In genomic region chr15:71691700-71692417, GRCh38 we compare ENCODE assay signal across 12 cellular contexts.
DNase-seq lines count a peak whose midpoint lies in the region; ATAC-seq, FAIRE-seq and TF ChIP-seq lines count a peak whose summit lies in the region.
"Had no signal": no experiment of that assay in that cellular context is flagged by ENCODE, and none has a peak within 500 bp of the region (broad histone marks: within the 10 kb centered on the region; RNA-seq: fewer than 3 reads in every experiment).

No MANE protein-coding gene starts in this region.

- H2BK15ac ChIP-seq in H1 (ENCODE audit: low read length), result no peak overlapping the region
- no peak overlapping the region for H2BK15ac ChIP-seq in mesendoderm (replicated peaks; ENCODE audit: low read depth)

- H4K8ac ChIP-seq in H1 (ENCODE audit: extremely low read depth, insufficient read depth, low read length), result no peak overlapping the region
- H4K8ac ChIP-seq in mesendoderm (ENCODE audit: low read depth, low read length), result no peak overlapping the region

- POLR2A ChIA-PET in A549 (lab: Yijun Ruan, JAX) (no interaction called here), H1 (lab: Charles Lee; ENCODE audit: partially characterized antibody) (no interaction called here)

- H2AK5ac ChIP-seq in H1 (ENCODE audit: low read depth, low read length) (no peak overlapping the region), mesendoderm (ENCODE audit: low read length) (no peak overlapping the region)

- H2AFZ ChIP-seq in H1 (ENCODE audit: low read length), result no peak overlapping the region

- no peak for FAIRE-seq in A549 (lab: Jason Lieb, UNC)
- no peak for FAIRE-seq in H1 (lab: Jason Lieb, UNC)

- H3K27me3 ChIP-seq in H1 (replicated peaks in 1 of 4; ENCODE audit: control insufficient read depth in 3 of 4, extremely low read depth in 1 of 4, insufficient read depth in 3 of 4, low read length in 3 of 4) (no peaks in the 10 kb centered on the region; a peak in 1 of 7 replicates), mesendoderm (ENCODE audit: insufficient read depth, low read length, poor library complexity) (no peaks in the 10 kb centered on the region)

- no peak overlapping the region for H3K27ac Mint-ChIP-seq in activated naive CD4-positive, alpha-beta T cell treated with anti-CD3 and anti-CD28 coated beads, Interleukin-2, amount 50 U/mL, for 72 hours
- H3K27ac Mint-ChIP-seq: activated CD8-positive, alpha-beta memory T cell treated with anti-CD3 and anti-CD28 coated beads, Interleukin-2, amount 10 ng/mL, durations not matched to agents 7 days and 5 days had no signal

- no peak overlapping the region for H4K91ac ChIP-seq in H1 (replicated peaks; ENCODE audit: insufficient read length, low read length)

- no peaks in the 10 kb centered on the region; the same call in 2 of the 3 replicates for H3K9me3 ChIP-seq in A549
- H3K9me3 ChIP-seq in H1 (ENCODE audit: insufficient read depth in 2 of 2, low read depth in 1 of 2, low read length in 1 of 2), result 0 out of 4 replicates have a peak, but pooled peaks cover 0 to 2% of the 10 kb centered on the region in 2 experiments

- H3K27ac ChIP-seq in A549, result no peak overlapping the region
- no peak overlapping the region for H3K27ac ChIP-seq in H1 (ENCODE audit: low read depth, low read length)
- H3K27ac ChIP-seq in mesendoderm (ENCODE audit: low read depth, low read length), result no peak overlapping the region
- H3K27ac ChIP-seq: spleen had no signal

- WGBS in A549 (ENCODE audit: missing lambda C conversion rate), result 70% methylated on average over 9 of the region's 9 CpGs
- 92% methylated on average over 9 of the region's 9 CpGs; no CpG with 5 or more reads in 1 of the 2 experiments for WGBS in H1 (ENCODE audit: extremely low coverage in 1 of 2, insufficient coverage in 1 of 2, insufficient read length in 1 of 2, insufficient replicate concordance in 2 of 2, low coverage in 1 of 2, low lambda C conversion rate in 2 of 2, missing lambda C conversion rate in 1 of 2), 2 experiments
- WGBS in mesendoderm (ENCODE audit: extremely low coverage, insufficient coverage, low lambda C conversion rate), result no CpG with 5 or more reads among the region's 9 CpGs

- no peak overlapping the region for H3K18ac ChIP-seq in H1 (ENCODE audit: extremely low read depth, low read length)
- no peak overlapping the region for H3K18ac ChIP-seq in mesendoderm (ENCODE audit: low read length)

- no peaks in the 10 kb centered on the region for H3K79me2 ChIP-seq in H1 (ENCODE audit: control insufficient read depth in 1 of 2, insufficient read depth in 2 of 2, low read length in 2 of 2)
- H3K79me2 ChIP-seq in mesendoderm (ENCODE audit: control insufficient read depth, insufficient read depth, low read length), result no peaks in the 10 kb centered on the region

- H3K9me3 Mint-ChIP-seq in activated naive CD4-positive, alpha-beta T cell treated with anti-CD3 and anti-CD28 coated beads, Interleukin-2, amount 50 U/mL, for 72 hours, result peaks cover 7 to 14% of the 10 kb centered on the region in 2 donors

- H3K36me3 ChIP-seq in H1 (ENCODE audit: control insufficient read depth in 2 of 4, insufficient read depth in 4 of 4, low read length in 3 of 4), result no peaks in the 10 kb centered on the region
- H3K36me3 ChIP-seq in mesendoderm (ENCODE audit: control insufficient read depth, insufficient read depth, low read length), result no peaks in the 10 kb centered on the region
- H3K36me3 ChIP-seq: spleen had no signal

- TF ChIP-seq RAD21 in A549 (conservative IDR thresholded peaks at IDR 0.05 in 1 of 2, IDR thresholded peaks at IDR 0.05 in 1 of 2) (no peak), H1 (IDR thresholded peaks at IDR 0.05 in 1 of 2, conservative IDR thresholded peaks at IDR 0.05 in 1 of 2; ENCODE audit: low read depth in 2 of 2, low read length in 2 of 2) (no peak)

- TF ChIP-seq EP300 in A549 (IDR thresholded peaks at IDR 0.05), result no peak
- no peak for TF ChIP-seq EP300 in H1 (IDR thresholded peaks at IDR 0.05; ENCODE audit: borderline replicate concordance in 1 of 2, low read depth in 2 of 2, low read length in 2 of 2)

- H3K4me2 ChIP-seq in A549, result 0 out of 3 replicates have a peak overlapping the region, but pooled peaks have one; percentile 15
- no peak overlapping the region for H3K4me2 ChIP-seq in H1 (ENCODE audit: insufficient read depth in 1 of 2, low read depth in 2 of 2, low read length in 2 of 2)
- no peak overlapping the region for H3K4me2 ChIP-seq in mesendoderm (ENCODE audit: low read length)

- H3K4me3 ChIP-seq in A549 (no peak overlapping the region), LNCaP clone FGC (ENCODE audit: low read depth, low read length) (no peak overlapping the region), H1 (ENCODE audit: extremely low read depth in 1 of 4, insufficient read depth in 2 of 4, low read depth in 3 of 4, low read length in 4 of 4) (no peak overlapping the region), mesendoderm (ENCODE audit: low read length) (no peak overlapping the region)
- H3K4me3 ChIP-seq: spleen had no signal

- ATAC-seq in A549 (peak in 1 of 2 experiments; percentile 33; a peak in 2 of 6 replicates), GM21390 (IDR thresholded peaks at IDR 0.05; ENCODE audit: unreplicated experiment) (no peak), HG02885 (IDR thresholded peaks at IDR 0.05; ENCODE audit: poor library complexity, unreplicated experiment) (no peak)
- ATAC-seq in activated naive CD4-positive, alpha-beta T cell treated with anti-CD3 and anti-CD28 coated beads, Interleukin-2, amount 50 U/mL, for 72 hours, result no peak
- ATAC-seq: activated CD8-positive, alpha-beta memory T cell treated with anti-CD3 and anti-CD28 coated beads, Interleukin-2, amount 10 ng/mL, durations not matched to agents 7 days and 5 days had no signal

- CTCF ChIA-PET in A549 (lab: Yijun Ruan, JAX), result interaction anchor here (0.8 to 1.8 kb wide), 4 partner anchors 14 to 52 kb away, joined by 4 to 6 read pairs (median 5); no protein-coding TSS in a partner anchor
- CTCF ChIA-PET in H1 (lab: Charles Lee; ENCODE audit: partially characterized antibody), result interaction anchor here (0.8 to 2.3 kb wide), 5 partner anchors 38 to 117 kb away, joined by 3 to 11 read pairs (median 3); no protein-coding TSS in a partner anchor

- no peaks in the 10 kb centered on the region; the same call in 1 of the 2 replicates for H3K23me2 ChIP-seq in H1 (ENCODE audit: low read depth, low read length)

- H2BK120ac ChIP-seq in H1 (replicated peaks; ENCODE audit: low read depth, low read length) (no peak overlapping the region), mesendoderm (ENCODE audit: low read depth, low read length) (no peak overlapping the region)

- TF ChIP-seq CTCF in A549 (IDR thresholded peaks at IDR 0.05), result no peak
- no peak for TF ChIP-seq CTCF in LNCaP clone FGC (IDR thresholded peaks at IDR 0.05; ENCODE audit: control insufficient read depth, extremely low read depth, insufficient read depth)
- no peak for TF ChIP-seq CTCF in H1 (IDR thresholded peaks at IDR 0.05; ENCODE audit: control extremely low read depth in 1 of 3, insufficient read depth in 1 of 3, low read depth in 1 of 3, low read length in 3 of 3)

- no peak overlapping the region for H3K9ac ChIP-seq in H1 (replicated peaks in 1 of 4; ENCODE audit: extremely low read depth in 1 of 4, low read depth in 3 of 4, low read length in 3 of 4)
- no peak overlapping the region for H3K9ac ChIP-seq in mesendoderm (ENCODE audit: low read length)

- no peak overlapping the region for H2BK20ac ChIP-seq in H1 (ENCODE audit: low read length)

- H3K23ac ChIP-seq in H1 (ENCODE audit: insufficient read length) (no peak overlapping the region), mesendoderm (ENCODE audit: low read length) (no peak overlapping the region)

- DNase-seq in A549 (ENCODE audit: low read depth in 1 of 2, low spot score in 1 of 2) (no peak), LNCaP clone FGC (ENCODE audit: low read depth) (peak; percentile 53), H1 (ENCODE audit: low read depth in 1 of 2, low spot score in 2 of 2) (no peak), mesendoderm (peak; percentile 51)
- no peak for DNase-seq in activated naive CD4-positive, alpha-beta T cell treated with anti-CD3 and anti-CD28 coated beads, Interleukin-2, amount 50 U/mL, for 72 hours (ENCODE audit: low spot score in 2 of 2)
- no peak for DNase-seq in effector CD8-positive, alpha-beta T cell (lab: John Stamatoyannopoulos, UW)
- DNase-seq: activated CD8-positive, alpha-beta memory T cell treated with anti-CD3 and anti-CD28 coated beads, Interleukin-2, amount 10 ng/mL, durations not matched to agents 7 days and 5 days; glutamatergic neuron; spleen had no signal

- no peak overlapping the region for H3K14ac ChIP-seq in H1 (ENCODE audit: insufficient read length)

- H3K4me1 ChIP-seq in A549, result peaks cover 14% of the 10 kb centered on the region
- no peaks in the 10 kb centered on the region for H3K4me1 ChIP-seq in H1 (replicated peaks in 1 of 4; ENCODE audit: control insufficient read depth in 3 of 4, insufficient read depth in 4 of 4, low read length in 3 of 4)
- no peaks in the 10 kb centered on the region for H3K4me1 ChIP-seq in mesendoderm (ENCODE audit: control insufficient read depth, low read depth, low read length)
- H3K4me1 ChIP-seq: spleen had no signal

- H3K79me1 ChIP-seq in H1 (ENCODE audit: low read depth, low read length) (no peaks in the 10 kb centered on the region), mesendoderm (ENCODE audit: low read length) (no peaks in the 10 kb centered on the region)

- no peak overlapping the region for H2BK12ac ChIP-seq in H1 (ENCODE audit: low read depth, low read length)

- H4K5ac ChIP-seq in H1 (ENCODE audit: insufficient read length, low read depth, low read length), result no peak overlapping the region
- H4K5ac ChIP-seq in mesendoderm (ENCODE audit: low read length), result no peak overlapping the region

- H2BK5ac ChIP-seq in H1 (ENCODE audit: low read depth, low read length), result no peak overlapping the region
- H2BK5ac ChIP-seq in mesendoderm (ENCODE audit: low read length), result no peak overlapping the region

- H3K36me3 Mint-ChIP-seq in activated naive CD4-positive, alpha-beta T cell treated with anti-CD3 and anti-CD28 coated beads, Interleukin-2, amount 50 U/mL, for 72 hours, result peaks cover 0 to 7% of the 10 kb centered on the region in 2 donors
- H3K36me3 Mint-ChIP-seq: activated CD8-positive, alpha-beta memory T cell treated with anti-CD3 and anti-CD28 coated beads, Interleukin-2, amount 10 ng/mL, durations not matched to agents 7 days and 5 days; CD14-positive monocyte had no signal

- H3K4ac ChIP-seq in H1 (replicated peaks; ENCODE audit: insufficient read length, low read depth, low read length) (no peak overlapping the region), mesendoderm (ENCODE audit: low read depth, low read length) (no peak overlapping the region)

- H3K56ac ChIP-seq in H1 (replicated peaks; ENCODE audit: insufficient read length, low read depth, low read length) (no peak overlapping the region), mesendoderm (ENCODE audit: low read length) (no peak overlapping the region)

- TF ChIP-seq POLR2A in A549 (IDR thresholded peaks at IDR 0.05; ENCODE audit: low read length), result no peak
- TF ChIP-seq POLR2A in H1 (IDR thresholded peaks at IDR 0.05; ENCODE audit: control extremely low read depth in 1 of 2, low read depth in 2 of 2, low read length in 2 of 2), result no peak

- H4K20me1 ChIP-seq in H1 (replicated peaks in 1 of 2; ENCODE audit: control insufficient read depth in 1 of 2, insufficient read depth in 2 of 2, low read length in 2 of 2), result no peaks in the 10 kb centered on the region

TF ChIP-seq in H1, 55 proteins besides CTCF, POLR2A, EP300 and RAD21 (continues in another document):
- 0 out of 2 replicates have a peak, but pooled peaks have one; percentile 7 for TF ChIP-seq TEAD4 (IDR thresholded peaks at IDR 0.05; ENCODE audit: low read depth, low read length)

Comparison
In these comparisons a context has a peak if more than half of its experiments do, and no peak if none do; other contexts are left out.
1. DNase-seq: peak in LNCaP clone FGC (single experiment) and mesendoderm (single experiment); none in A549 (0 of 2), H1 (0 of 2), activated naive CD4-positive, alpha-beta T cell treated with anti-CD3 and anti-CD28 coated beads, Interleukin-2, amount 50 U/mL, for 72 hours (0 of 2) and effector CD8-positive, alpha-beta T cell (single experiment).